8 cellular contexts compared by ENCODE assay signal in genomic region chr9:79581794-79582193, GRCh38. TPM values are rescaled to one million over a fixed set of nuclear protein-coding genes. Genes with fewer than 3 reads are reported as not detected.
DNase-seq lines count a peak whose midpoint lies in the region; TF ChIP-seq lines count a peak whose summit lies in the region.

No MANE protein-coding gene starts in this region.

- H3K79me2 ChIP-seq in neural cell (replicated peaks; ENCODE audit: insufficient read depth, low read length), result peaks cover 100% of the 10 kb centered on the region

- peaks cover 82 to 99% (median 97%) of the 10 kb centered on the region in 3 donors for H3K4me1 Mint-ChIP-seq in CD8-positive, alpha-beta memory T cell

- H3K27ac ChIP-seq in CD8-positive, alpha-beta memory T cell (ENCODE audit: low read depth, low read length), result no peak overlapping the region
- H3K27ac ChIP-seq in SJSA1 (peak overlapping the region; percentile 59), neural cell (ENCODE audit: low read length) (no peak overlapping the region), breast epithelium (peak overlapping the region in 1 of 2 donors; percentile 28)

- no peak for TF ChIP-seq EP300 in neural cell (conservative IDR thresholded peaks at IDR 0.05; ENCODE audit: poor library complexity, severe bottlenecking)

- no peaks in the 10 kb centered on the region for H3K27me3 Mint-ChIP-seq in CD8-positive, alpha-beta memory T cell

- no peak for TF ChIP-seq CTCF in cardiac fibroblast (IDR thresholded peaks at IDR 0.05; ENCODE audit: low read depth, low read length)
- no peak for TF ChIP-seq CTCF in neural cell (IDR thresholded peaks at IDR 0.05; ENCODE audit: poor library complexity, severe bottlenecking)
- TF ChIP-seq CTCF in breast epithelium (IDR thresholded peaks at IDR 0.05), result no peak

- TF ChIP-seq RAD21 in neural cell (conservative IDR thresholded peaks at IDR 0.05), result no peak

- no peaks in the 10 kb centered on the region for H3K36me3 ChIP-seq in CD8-positive, alpha-beta memory T cell (ENCODE audit: insufficient read depth, low read length)
- H3K36me3 ChIP-seq in SJSA1 (peaks cover 60% of the 10 kb centered on the region), neural cell (ENCODE audit: insufficient read depth, low read length) (peaks cover 8% of the 10 kb centered on the region), breast epithelium (no peaks in the 10 kb centered on the region)

- H2AFZ ChIP-seq in neural cell (ENCODE audit: low read depth, low read length), result no peak overlapping the region

- H3K9me3 ChIP-seq in CD8-positive, alpha-beta memory T cell (ENCODE audit: low read length), result no peaks in the 10 kb centered on the region
- H3K9me3 ChIP-seq in SJSA1 (replicated peaks) (no peaks in the 10 kb centered on the region), neural cell (ENCODE audit: low read length) (no peaks in the 10 kb centered on the region), breast epithelium (no peaks in the 10 kb centered on the region)

- POLR2A ChIA-PET in CD8-positive, alpha-beta memory T cell (lab: Charles Lee), result interaction anchor here (1.3 to 2.5 kb wide), 2 partner anchors 8 to 10 kb away, joined by 4 to 22 read pairs; partner anchors contain the start of gene TLE4

- no peak overlapping the region for H3K9ac ChIP-seq in neural cell (ENCODE audit: low read length)

- peak overlapping the region; percentile 20 for H3K4me2 ChIP-seq in neural cell (ENCODE audit: low read length)

- H4K20me1 ChIP-seq in neural cell (ENCODE audit: insufficient read depth), result peaks cover 15% of the 10 kb centered on the region

- no peaks in the 10 kb centered on the region for H3K9me2 ChIP-seq in neural cell (ENCODE audit: insufficient read depth, low read length)

- peak overlapping the region; percentile 12 for H3K4me3 ChIP-seq in CD8-positive, alpha-beta memory T cell (ENCODE audit: low read length)
- no peak overlapping the region for H3K4me3 ChIP-seq in SJSA1
- H3K4me3 ChIP-seq in cardiac fibroblast (replicated peaks in 1 of 2; ENCODE audit: low read depth in 2 of 2, low read length in 2 of 2), result peak overlapping the region in 1 of 2 donors; percentile 25
- peak overlapping the region; percentile 81 for H3K4me3 ChIP-seq in neural cell (ENCODE audit: low read length)
- H3K4me3 ChIP-seq in breast epithelium, result peak overlapping the region in 1 of 3 donors; percentile 27

- peaks cover 70% of the 10 kb centered on the region for H3K4me1 ChIP-seq in CD8-positive, alpha-beta memory T cell (ENCODE audit: insufficient read depth, low read length)
- H3K4me1 ChIP-seq in SJSA1 (replicated peaks) (peaks cover 38% of the 10 kb centered on the region), breast epithelium (no peaks in the 10 kb centered on the region)

- peaks cover 3 to 20% (median 3%) of the 10 kb centered on the region in 3 donors for H3K36me3 Mint-ChIP-seq in CD8-positive, alpha-beta memory T cell

- no peaks in the 10 kb centered on the region for H3F3A ChIP-seq in neural cell (ENCODE audit: insufficient read depth, low read length, poor library complexity, severe bottlenecking)

- no peaks in the 10 kb centered on the region for H3K9me3 Mint-ChIP-seq in CD8-positive, alpha-beta memory T cell

- H3K4me3 Mint-ChIP-seq in CD8-positive, alpha-beta memory T cell, result peak overlapping the region; percentile 1 to 81 (median 57)

- H3K27ac Mint-ChIP-seq in CD8-positive, alpha-beta memory T cell, result peak overlapping the region; percentile 33 to 92 (median 81)

- TF ChIP-seq POLR2A in breast epithelium (IDR thresholded peaks at IDR 0.05), result no peak

- peak in 4 of 5 donors; percentile 16 to 76 (median 50) for DNase-seq in CD8-positive, alpha-beta memory T cell
- DNase-seq in SJSA1 (ENCODE audit: low read depth in 1 of 2, low spot score in 2 of 2) (peak; percentile 77 to 84), cardiac fibroblast (ENCODE audit: low read depth in 2 of 2) (peak; percentile 72 to 84), breast epithelium (ENCODE audit: low spot score in 2 of 2) (no peak), NCI-H345 (lab: John Stamatoyannopoulos, UW) (no peak), NCI-H526 treated with DMSO at 0.1 percent for 48 hours (lab: John Stamatoyannopoulos, UW) (no peak), DMS79 (lab: John Stamatoyannopoulos, UW) (no peak)

- CTCF ChIA-PET in CD8-positive, alpha-beta memory T cell (lab: Charles Lee), result no interaction called here

- no peaks in the 10 kb centered on the region for H3K27me3 ChIP-seq in CD8-positive, alpha-beta memory T cell (ENCODE audit: insufficient read depth, low read length, poor library complexity, severe bottlenecking)
- H3K27me3 ChIP-seq in SJSA1 (replicated peaks) (no peaks in the 10 kb centered on the region), neural cell (ENCODE audit: insufficient read depth, low read depth, low read length) (no peaks in the 10 kb centered on the region), breast epithelium (no peaks in the 10 kb centered on the region)

- intact Hi-C loops in breast epithelium (cut with DNase I; ENCODE audit: low total_unique reads), result no loop called here

TF ChIP-seq in neural cell, 6 proteins besides CTCF, POLR2A, EP300 and RAD21:
- TF ChIP-seq SMC3 (conservative IDR thresholded peaks at IDR 0.05; ENCODE audit: poor library complexity) (no peak), REST (IDR thresholded peaks at IDR 0.05; ENCODE audit: borderline replicate concordance) (no peak), MXI1 (conservative IDR thresholded peaks at IDR 0.05; ENCODE audit: poor library complexity, severe bottlenecking) (no peak), EZH2 (IDR thresholded peaks at IDR 0.05; ENCODE audit: borderline replicate concordance, insufficient read depth, low read length, poor library complexity, severe bottlenecking) (no peak), POLR2AphosphoS5 (IDR thresholded peaks at IDR 0.05) (no peak), TAF1 (IDR thresholded peaks at IDR 0.05; ENCODE audit: low read depth) (no peak)
TF ChIP-seq in neural cell: peak in this region for 0.

RNA-seq across cellular contexts. Expression of gene TLE4, which starts 10.0 kb away (rescaled TPM):
- total RNA-seq in CD8-positive, alpha-beta memory T cell, result 10 to 100 TPM; 28.1 to 29.2 TPM
- 41.6 TPM for polyA plus RNA-seq in CD8-positive, alpha-beta memory T cell
- 54.6 and 64.5 TPM in 2 replicates for total RNA-seq in SJSA1 (2014; rRNA removed; shearing (Covaris generic))
- 143 and 146 TPM in 2 replicates for polyA plus RNA-seq in neural cell
- polyA minus RNA-seq in neural cell, result 351 and 423 TPM in 2 replicates
- total RNA-seq in breast epithelium, result 10 to 100 TPM; 25.0 to 47.0 (median 35.1) TPM

Comparison
In these comparisons a context has a peak if more than half of its experiments do, and no peak if none do; other contexts are left out.
1. DNase-seq: peak in CD8-positive, alpha-beta memory T cell (4 of 5), SJSA1 (2 of 2) and cardiac fibroblast (2 of 2); none in breast epithelium (0 of 2), NCI-H345 (single experiment), NCI-H526 treated with DMSO at 0.1 percent for 48 hours (single experiment) and DMS79 (single experiment).